Comparison of ENCODE assay signal across 4 cellular contexts in the genomic region with DNA sequence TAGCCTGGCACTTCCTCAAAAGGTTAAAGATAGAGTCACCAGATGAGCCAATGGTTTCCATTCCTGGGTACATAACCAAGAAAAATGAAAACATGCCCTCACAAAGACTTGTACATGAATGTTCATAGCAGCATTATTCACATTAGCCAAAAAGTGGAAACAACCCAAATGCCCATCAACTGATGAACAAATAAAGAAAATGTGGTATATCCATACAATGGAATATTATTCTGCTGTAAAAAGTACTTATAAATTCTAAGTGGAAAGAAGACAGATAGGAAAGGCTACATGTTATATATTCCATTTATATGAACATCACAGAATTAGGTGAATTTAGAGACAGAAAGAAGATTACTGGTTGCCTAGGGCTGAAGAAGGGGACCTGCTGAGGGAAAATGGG.
TF ChIP-seq lines count a peak whose summit lies in the region.

No MANE protein-coding gene starts in this region.

TF ChIP-seq in SK-N-SH treated with all-trans-retinoic acid at 6 μM for 48 hours, 23 proteins besides CTCF, POLR2A, EP300 and RAD21:
- TF ChIP-seq, protein P1, sequence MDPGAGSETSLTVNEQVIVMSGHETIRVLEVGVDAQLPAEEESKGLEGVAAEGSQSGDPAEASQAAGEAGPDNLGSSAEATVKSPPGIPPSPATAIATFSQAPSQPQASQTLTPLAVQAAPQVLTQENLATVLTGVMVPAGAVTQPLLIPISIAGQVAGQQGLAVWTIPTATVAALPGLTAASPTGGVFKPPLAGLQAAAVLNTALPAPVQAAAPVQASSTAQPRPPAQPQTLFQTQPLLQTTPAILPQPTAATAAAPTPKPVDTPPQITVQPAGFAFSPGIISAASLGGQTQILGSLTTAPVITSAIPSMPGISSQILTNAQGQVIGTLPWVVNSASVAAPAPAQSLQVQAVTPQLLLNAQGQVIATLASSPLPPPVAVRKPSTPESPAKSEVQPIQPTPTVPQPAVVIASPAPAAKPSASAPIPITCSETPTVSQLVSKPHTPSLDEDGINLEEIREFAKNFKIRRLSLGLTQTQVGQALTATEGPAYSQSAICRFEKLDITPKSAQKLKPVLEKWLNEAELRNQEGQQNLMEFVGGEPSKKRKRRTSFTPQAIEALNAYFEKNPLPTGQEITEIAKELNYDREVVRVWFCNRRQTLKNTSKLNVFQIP (CRISPR knock-in tag; IDR thresholded peaks at IDR 0.05; ENCODE audit: borderline replicate concordance, low read depth) = no peak
- peak; percentile 96 for TF ChIP-seq ZNF8 (CRISPR knock-in tag; IDR thresholded peaks at IDR 0.05)
- TF ChIP-seq TOX (CRISPR knock-in tag; IDR thresholded peaks at IDR 0.05; ENCODE audit: borderline replicate concordance) = no peak
- TF ChIP-seq OSR1 (CRISPR knock-in tag; IDR thresholded peaks at IDR 0.05) = no peak
- no peak for TF ChIP-seq RARB (CRISPR knock-in tag; IDR thresholded peaks at IDR 0.05)

TF ChIP-seq in SK-N-SH, 30 proteins besides CTCF, POLR2A, EP300 and RAD21 (continues in another document):
- TF ChIP-seq POLR2AphosphoS5 (IDR thresholded peaks at IDR 0.05; ENCODE audit: low read depth, low read length) (no peak), YY1 (IDR thresholded peaks at IDR 0.05; ENCODE audit: low read depth) (no peak), FOXJ3 (CRISPR knock-in tag; IDR thresholded peaks at IDR 0.05) (no peak), ELF1 (IDR thresholded peaks at IDR 0.05) (no peak), GABPA (IDR thresholded peaks at IDR 0.05; ENCODE audit: low read depth) (no peak), TEAD4 (IDR thresholded peaks at IDR 0.05; ENCODE audit: borderline replicate concordance, insufficient read depth) (no peak), JUND (IDR thresholded peaks at IDR 0.05) (no peak), NRF1 (IDR thresholded peaks at IDR 0.05; ENCODE audit: low read depth, low read length) (no peak)
- TF ChIP-seq, protein P2, sequence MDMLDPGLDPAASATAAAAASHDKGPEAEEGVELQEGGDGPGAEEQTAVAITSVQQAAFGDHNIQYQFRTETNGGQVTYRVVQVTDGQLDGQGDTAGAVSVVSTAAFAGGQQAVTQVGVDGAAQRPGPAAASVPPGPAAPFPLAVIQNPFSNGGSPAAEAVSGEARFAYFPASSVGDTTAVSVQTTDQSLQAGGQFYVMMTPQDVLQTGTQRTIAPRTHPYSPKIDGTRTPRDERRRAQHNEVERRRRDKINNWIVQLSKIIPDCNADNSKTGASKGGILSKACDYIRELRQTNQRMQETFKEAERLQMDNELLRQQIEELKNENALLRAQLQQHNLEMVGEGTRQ (IDR thresholded peaks at IDR 0.05; ENCODE audit: borderline replicate concordance, low read depth, low read length) = no peak
- TF ChIP-seq, protein P3, sequence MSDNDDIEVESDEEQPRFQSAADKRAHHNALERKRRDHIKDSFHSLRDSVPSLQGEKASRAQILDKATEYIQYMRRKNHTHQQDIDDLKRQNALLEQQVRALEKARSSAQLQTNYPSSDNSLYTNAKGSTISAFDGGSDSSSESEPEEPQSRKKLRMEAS (IDR thresholded peaks at IDR 0.05; ENCODE audit: low read depth) = no peak
- TF ChIP-seq, protein P4, sequence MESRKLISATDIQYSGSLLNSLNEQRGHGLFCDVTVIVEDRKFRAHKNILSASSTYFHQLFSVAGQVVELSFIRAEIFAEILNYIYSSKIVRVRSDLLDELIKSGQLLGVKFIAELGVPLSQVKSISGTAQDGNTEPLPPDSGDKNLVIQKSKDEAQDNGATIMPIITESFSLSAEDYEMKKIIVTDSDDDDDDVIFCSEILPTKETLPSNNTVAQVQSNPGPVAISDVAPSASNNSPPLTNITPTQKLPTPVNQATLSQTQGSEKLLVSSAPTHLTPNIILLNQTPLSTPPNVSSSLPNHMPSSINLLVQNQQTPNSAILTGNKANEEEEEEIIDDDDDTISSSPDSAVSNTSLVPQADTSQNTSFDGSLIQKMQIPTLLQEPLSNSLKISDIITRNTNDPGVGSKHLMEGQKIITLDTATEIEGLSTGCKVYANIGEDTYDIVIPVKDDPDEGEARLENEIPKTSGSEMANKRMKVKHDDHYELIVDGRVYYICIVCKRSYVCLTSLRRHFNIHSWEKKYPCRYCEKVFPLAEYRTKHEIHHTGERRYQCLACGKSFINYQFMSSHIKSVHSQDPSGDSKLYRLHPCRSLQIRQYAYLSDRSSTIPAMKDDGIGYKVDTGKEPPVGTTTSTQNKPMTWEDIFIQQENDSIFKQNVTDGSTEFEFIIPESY (IDR thresholded peaks at IDR 0.05; ENCODE audit: borderline replicate concordance, low read depth) = no peak

TF ChIP-seq in HEK293, 187 proteins besides CTCF, POLR2A, EP300 and RAD21:
- no peak for TF ChIP-seq ZNF510 (tag by site-specific recombination; IDR thresholded peaks at IDR 0.05; ENCODE audit: insufficient replicate concordance)
- no peak for TF ChIP-seq ZFP69B (tag by site-specific recombination; IDR thresholded peaks at IDR 0.05)
- TF ChIP-seq ZNF10 (tag by site-specific recombination; IDR thresholded peaks at IDR 0.05) = 0 out of 2 replicates have a peak, but pooled peaks have one; percentile 36
TF ChIP-seq in HEK293: peak in this region for 1.

TF ChIP-seq in K562, 482 proteins besides CTCF, POLR2A, EP300 and RAD21:
- TF ChIP-seq ZNF146 (CRISPR knock-in tag; IDR thresholded peaks at IDR 0.05; ENCODE audit: unreplicated experiment) (peak; percentile 32), RBM25 (IDR thresholded peaks at IDR 0.05; ENCODE audit: low read depth, low read length, severe bottlenecking) (peak; percentile 5), GATA2 (CRISPR knock-in tag; IDR thresholded peaks at IDR 0.05) (no peak)
